In genomic region chr2:177429688-177430325, GRCh38 we compare ENCODE assay signal across 13 cellular contexts. TPM values are rescaled to one million over a fixed set of nuclear protein-coding genes. Genes with fewer than 3 reads are reported as not detected.
DNase-seq lines count a peak whose midpoint lies in the region; FAIRE-seq and TF ChIP-seq lines count a peak whose summit lies in the region.
"Had no signal": no experiment of that assay in that cellular context is flagged by ENCODE, and none has a peak within 500 bp of the region (broad histone marks: within the 10 kb centered on the region; RNA-seq: fewer than 3 reads in every experiment).

No MANE protein-coding gene starts in this region.

- H3K27me3 Mint-ChIP-seq in CD14-positive monocyte (ENCODE audit: low read depth in 3 of 3), result peaks cover 0 to 2% (median 0%) of the 10 kb centered on the region in 3 donors
- H3K27me3 Mint-ChIP-seq: activated naive CD4-positive, alpha-beta T cell treated with anti-CD3 and anti-CD28 coated beads, Interleukin-2, amount 50 U/mL, for 24 hours; B cell had no signal

- H3K4me3 ChIP-seq in AG04449 (ENCODE audit: low read depth, low read length), result peak overlapping the region; percentile 13; the same call in 1 of the 2 replicates
- H3K4me3 ChIP-seq in adipocyte (ENCODE audit: low read length), result no peak overlapping the region

- TF ChIP-seq CTCF in AG04449 (IDR thresholded peaks at IDR 0.05; ENCODE audit: insufficient read depth, low read length, missing control alignments) (no peak), CD14-positive monocyte (IDR thresholded peaks at IDR 0.05) (no peak)

- DNase-seq in AG04449 (ENCODE audit: low read depth, low spot score), result peak; percentile 78
- DNase-seq in HK-2 (ENCODE audit: unreplicated experiment), result peak; percentile 62
- peak; percentile 76 for DNase-seq in adipocyte (ENCODE audit: low read depth)
- DNase-seq in hepatic stellate cell (ENCODE audit: low spot score), result peak; percentile 63
- DNase-seq in OCI-M1 (lab: John Stamatoyannopoulos, UW), result no peak
- no peak for DNase-seq in GM19239 (ENCODE audit: insufficient read length, low spot score)
- DNase-seq in CD14-positive monocyte (ENCODE audit: low spot score), result no peak
- no peak for DNase-seq in RPMI8226
- DNase-seq: effector CD8-positive, alpha-beta T cell; NCI-H1092 treated with DMSO at 0.1 percent for 48 hours; small intestine had no signal

- CTCF ChIA-PET in AG04449 (lab: Yijun Ruan, JAX), result interaction anchor here (0.7 to 1.8 kb wide), 4 partner anchors 12 to 95 kb away, joined by 3 to 4 read pairs (median 3); no protein-coding TSS in a partner anchor

- POLR2A ChIA-PET in AG04449 (lab: Yijun Ruan, JAX), result interaction anchor here (1.5 kb wide), 1 partner anchor 166 kb away, joined by 5 read pairs; the partner anchor contains the start of gene NFE2L2

- H3K9me3 ChIP-seq in adipocyte (ENCODE audit: control insufficient read depth, low read length), result peaks cover 25% of the 10 kb centered on the region

- peaks cover 5% of the 10 kb centered on the region for H3K36me3 ChIP-seq in adipocyte (ENCODE audit: control insufficient read depth, insufficient read depth, low read length, severe bottlenecking)

- H3K4me1 Mint-ChIP-seq in CD14-positive monocyte, result peaks cover 4% of the 10 kb centered on the region

- no peak for FAIRE-seq in GM19239 (lab: Jason Lieb, UNC)
- FAIRE-seq: small intestine had no signal

- no peaks in the 10 kb centered on the region for H3K27me3 ChIP-seq in adipocyte (replicated peaks; ENCODE audit: control insufficient read depth, insufficient read depth, low read length)

- no peak overlapping the region for H3K4me3 Mint-ChIP-seq in CD14-positive monocyte
- H3K4me3 Mint-ChIP-seq: B cell had no signal

- peaks cover 12% of the 10 kb centered on the region for H3K4me1 ChIP-seq in adipocyte (ENCODE audit: control insufficient read depth, insufficient read depth, low read length)

- H3K27ac Mint-ChIP-seq in CD14-positive monocyte, result no peak overlapping the region
- H3K27ac Mint-ChIP-seq: activated naive CD4-positive, alpha-beta T cell treated with anti-CD3 and anti-CD28 coated beads, Interleukin-2, amount 50 U/mL, for 24 hours; B cell had no signal

- peaks cover 65 to 85% of the 10 kb centered on the region in 2 donors for H3K36me3 Mint-ChIP-seq in CD14-positive monocyte

- intact Hi-C loops in CD14-positive monocyte (cut with micrococcal nuclease), result no loop called here

- H3K9me3 Mint-ChIP-seq in CD14-positive monocyte, result peaks cover 43 to 70% (median 55%) of the 10 kb centered on the region in 7 donors

- no peak overlapping the region for H3K9ac ChIP-seq in adipocyte (ENCODE audit: low read length)

RNA-seq across cellular contexts. Expression of gene AGPS, which starts 37.2 kb away (rescaled TPM):
- 10 to 100 TPM; 16.7 to 26.9 TPM for polyA plus RNA-seq in CD14-positive monocyte

Comparison
In these comparisons a context has a peak if more than half of its experiments do, and no peak if none do; other contexts are left out.
1. DNase-seq: peak in AG04449 (single experiment), HK-2 (single experiment), adipocyte (single experiment) and hepatic stellate cell (single experiment); none in OCI-M1 (single experiment), GM19239 (single experiment), CD14-positive monocyte (single experiment) and RPMI8226 (single experiment).